Comparison of ENCODE assay signal across 8 cellular contexts in the genomic region with DNA sequence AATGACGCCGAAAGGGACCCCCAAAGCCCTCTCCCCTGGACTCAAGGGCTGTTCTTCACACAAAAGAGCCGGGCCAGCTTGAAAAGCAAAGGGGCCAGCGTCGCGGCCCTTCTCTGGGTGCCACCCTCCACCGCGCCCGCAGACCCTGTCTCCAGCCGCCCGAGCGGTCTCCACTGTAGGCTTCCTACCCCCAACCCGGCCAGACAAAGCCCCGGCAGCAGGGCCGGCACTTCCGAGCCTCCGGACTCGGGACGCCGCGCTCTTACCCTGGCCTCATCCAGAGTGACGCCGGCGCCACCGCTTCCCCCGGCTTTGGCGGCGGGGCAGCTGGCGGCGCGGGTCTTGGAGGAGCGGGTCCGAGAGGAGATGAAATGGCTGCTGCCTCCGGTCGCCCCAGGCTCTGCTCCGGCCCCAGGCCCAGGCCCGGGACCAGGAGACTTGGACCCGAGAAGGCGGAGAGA. TPM values are rescaled to one million over a fixed set of nuclear protein-coding genes. Genes with fewer than 3 reads are reported as not detected.
DNase-seq lines count a peak whose midpoint lies in the region; ATAC-seq and TF ChIP-seq lines count a peak whose summit lies in the region.

No MANE protein-coding gene starts in this region.

- H3K4me3 Mint-ChIP-seq in Caco-2 (ENCODE audit: unreplicated experiment): peak overlapping the region; percentile 91
- H3K4me3 Mint-ChIP-seq in WTC11: peak overlapping the region; percentile 96

- DNase-seq in Caco-2 (peak in 1 of 2 experiments; percentile 60), WTC11 (ENCODE audit: low spot score) (peak; percentile 46), mucosa of gallbladder (ENCODE audit: low spot score) (peak; percentile 28), tibial nerve (ENCODE audit: low spot score in 2 of 2) (peak in 1 of 2 donors; percentile 14), KG1 (lab: John Stamatoyannopoulos, UW) (no peak)

- H3K27me3 Mint-ChIP-seq in Caco-2 (ENCODE audit: insufficient read depth, unreplicated experiment) (no peaks in the 10 kb centered on the region), WTC11 (ENCODE audit: low read depth) (no peaks in the 10 kb centered on the region)

- peak; percentile 28 for ATAC-seq in GM19467 (IDR thresholded peaks at IDR 0.05; ENCODE audit: unreplicated experiment)
- ATAC-seq in HG03521 (IDR thresholded peaks at IDR 0.05; ENCODE audit: unreplicated experiment): peak; percentile 14
- peak; percentile 21 for ATAC-seq in WTC11

- no peak for TF ChIP-seq EP300 in tibial nerve (IDR thresholded peaks at IDR 0.05)

- CTCF ChIA-PET in Caco-2 (lab: Charles Lee): interaction anchor here (0.5 to 3.7 kb wide), 17 partner anchors 13 to 238 kb away, joined by 3 to 64 read pairs (median 5); partner anchors contain the start of genes SF3B6, TP53I3, UBXN2A and WDCP
- CTCF ChIA-PET in WTC11 (lab: Charles Lee): interaction anchor here (0.6 to 3.4 kb wide), 47 partner anchors 8 to 896 kb away, joined by 3 to 52 read pairs (median 4); partner anchors contain the start of genes MFSD2B, SF3B6, TP53I3 and UBXN2A

- intact Hi-C loops in Caco-2 (cut with micrococcal nuclease; ENCODE audit: unreplicated experiment): loop anchor here (2.0 to 10.0 kb wide), 4 partner anchors 104 to 438 kb away; partner anchors contain the start of genes ITSN2 and SF3B6

- TF ChIP-seq CTCF in Caco-2 (IDR thresholded peaks at IDR 0.05; ENCODE audit: insufficient read depth in 1 of 2, low read depth in 1 of 2, low read length in 1 of 2, severe bottlenecking in 1 of 2, unreplicated experiment in 1 of 2) (no peak), WTC11 (IDR thresholded peaks at IDR 0.05) (no peak), tibial nerve (IDR thresholded peaks at IDR 0.05) (no peak)

- TF ChIP-seq POLR2A in tibial nerve (IDR thresholded peaks at IDR 0.05): no peak

- peaks cover 27% of the 10 kb centered on the region for H3K4me1 Mint-ChIP-seq in Caco-2 (ENCODE audit: low read depth, unreplicated experiment)
- peaks cover 21% of the 10 kb centered on the region for H3K4me1 Mint-ChIP-seq in WTC11

- POLR2A ChIA-PET in Caco-2 (lab: Charles Lee): interaction anchor here (0.6 to 3.6 kb wide), 8 partner anchors 9 to 158 kb away, joined by 5 to 40 read pairs (median 9); partner anchors contain the start of genes SF3B6, TP53I3, UBXN2A and WDCP
- POLR2A ChIA-PET in WTC11 (lab: Charles Lee): interaction anchor here (0.9 to 3.2 kb wide), 12 partner anchors 8 to 158 kb away, joined by 3 to 83 read pairs (median 7); partner anchors contain the start of genes SF3B6, TP53I3, UBXN2A and WDCP

- 0 to 1% methylated on average over 28 to 39 of the region's 39 CpGs for WGBS in tibial nerve, 2 donors

- no peaks in the 10 kb centered on the region for H3K36me3 Mint-ChIP-seq in Caco-2 (ENCODE audit: insufficient read depth, unreplicated experiment)
- peaks cover 7% of the 10 kb centered on the region for H3K36me3 Mint-ChIP-seq in WTC11

- H3K27me3 ChIP-seq in Caco-2 (replicated peaks; ENCODE audit: control insufficient read depth, insufficient read depth, low read length): no peaks in the 10 kb centered on the region
- H3K27me3 ChIP-seq in endocrine pancreas (ENCODE audit: control insufficient read depth, insufficient read depth, low read length): no peaks in the 10 kb centered on the region
- H3K27me3 ChIP-seq in tibial nerve: no peaks in the 10 kb centered on the region

- H3K9ac ChIP-seq in endocrine pancreas (ENCODE audit: control insufficient read depth, insufficient read depth, low read length): peak overlapping the region; percentile 75

- peak overlapping the region; percentile 99 for H3K4me3 ChIP-seq in Caco-2 (ENCODE audit: low read depth, low read length)
- peak overlapping the region; percentile 94 for H3K4me3 ChIP-seq in endocrine pancreas (ENCODE audit: control insufficient read depth, insufficient read depth, low read length)
- H3K4me3 ChIP-seq in tibial nerve: peak overlapping the region; percentile 83 to 99 (median 90)

- no peaks in the 10 kb centered on the region for H3K9me3 Mint-ChIP-seq in Caco-2 (ENCODE audit: unreplicated experiment)
- H3K9me3 Mint-ChIP-seq in WTC11: no peaks in the 10 kb centered on the region

- H3K36me3 ChIP-seq in Caco-2 (ENCODE audit: control insufficient read depth, insufficient read depth, low read length) (no peaks in the 10 kb centered on the region), endocrine pancreas (ENCODE audit: control insufficient read depth, insufficient read depth, low read length) (no peaks in the 10 kb centered on the region), tibial nerve (peaks cover 0 to 10% (median 0%) of the 10 kb centered on the region in 3 donors)

- BruUV-seq in Caco-2 (replicated peaks; lab: Mats Ljungman, UMichigan): no TSS peak

- H3K9me3 ChIP-seq in Caco-2 (no peaks in the 10 kb centered on the region), endocrine pancreas (ENCODE audit: control insufficient read depth, low read length) (no peaks in the 10 kb centered on the region), tibial nerve (no peaks in the 10 kb centered on the region)

- H3K4me1 ChIP-seq in Caco-2 (peaks cover 8% of the 10 kb centered on the region), endocrine pancreas (ENCODE audit: control insufficient read depth, insufficient read depth, low read length) (peaks cover 9% of the 10 kb centered on the region), tibial nerve (peaks cover 0 to 51% (median 18%) of the 10 kb centered on the region in 4 donors)

- peak overlapping the region; percentile 96 to 100 (median 98) for H3K27ac ChIP-seq in tibial nerve

- peak overlapping the region; percentile 94 for H3K27ac Mint-ChIP-seq in Caco-2 (ENCODE audit: unreplicated experiment)
- peak overlapping the region; percentile 82 for H3K27ac Mint-ChIP-seq in WTC11

TF ChIP-seq in WTC11, 78 proteins besides CTCF, POLR2A, EP300 and RAD21:
- TF ChIP-seq GABPB1 (CRISPR knock-in tag; IDR thresholded peaks at IDR 0.05): 0 out of 2 replicates have a peak, but pooled peaks have one; percentile 8
- TF ChIP-seq ETV6 (CRISPR knock-in tag; IDR thresholded peaks at IDR 0.05): no peak
- peak; percentile 22; the same call in 1 of the 2 replicates for TF ChIP-seq ZNF219 (CRISPR knock-in tag; IDR thresholded peaks at IDR 0.05; ENCODE audit: borderline replicate concordance)
- no peak for TF ChIP-seq GTF2I (CRISPR knock-in tag; conservative IDR thresholded peaks at IDR 0.05)
- no peak for TF ChIP-seq ZNF263 (CRISPR knock-in tag; IDR thresholded peaks at IDR 0.05; ENCODE audit: low read depth)

RNA-seq across cellular contexts. Expression of gene ATAD2B, which starts 0.6 kb away (rescaled TPM):
- total RNA-seq in Caco-2 (2022) (28.9 and 32.1 TPM in 2 replicates), WTC11 (2021) (18.3 to 21.5 TPM (median 18.4 TPM) in 3 replicates), mucosa of gallbladder (16.3 TPM), tibial nerve (10 to 100 TPM; 39.0 to 56.9 (median 45.2) TPM)

RNA-seq across cellular contexts. Expression of gene UBXN2A, which starts 13.9 kb away (rescaled TPM):
- total RNA-seq in Caco-2 (2022): 21.6 and 22.0 TPM in 2 replicates
- 15.4 to 16.8 TPM (median 16.7 TPM) in 3 replicates for total RNA-seq in WTC11 (2021)
- 11.8 TPM for total RNA-seq in mucosa of gallbladder
- 10 to 100 TPM; 15.3 to 23.7 (median 17.2) TPM for total RNA-seq in tibial nerve
